Comparison of ENCODE assay signal across 12 cellular contexts in genomic region chr12:94718114-94718513, GRCh38.
A peak's percentile ranks its signal among the peaks of the same experiment; 100 is the strongest.
DNase-seq lines count a peak whose midpoint lies in the region; ATAC-seq, FAIRE-seq and TF ChIP-seq lines count a peak whose summit lies in the region.
"Had no signal": no experiment of that assay in that cellular context is flagged by ENCODE, and none has a peak within 500 bp of the region (broad histone marks: within the 10 kb centered on the region; RNA-seq: fewer than 3 reads in every experiment).

No MANE protein-coding gene starts in this region.

- TF ChIP-seq RAD21 in GM12878 (IDR thresholded peaks at IDR 0.05; ENCODE audit: insufficient read depth, low read depth, low read length): no peak

- no peak overlapping the region for H2AFZ ChIP-seq in GM12878 (ENCODE audit: control insufficient read depth, low read depth, low read length)

- WGBS in GM12878 (ENCODE audit: insufficient coverage, insufficient replicate concordance, low lambda C conversion rate, missing lambda C conversion rate): 100% methylated on average over 1 of the region's 1 CpG

- H3K4me1 ChIP-seq in GM12878 (ENCODE audit: control insufficient read depth, insufficient read depth, low read length): peaks cover 16% of the 10 kb centered on the region
- H3K4me1 ChIP-seq: upper lobe of left lung had no signal

- no peak for TF ChIP-seq CTCF in GM12878 (IDR thresholded peaks at IDR 0.05 in 2 of 3, conservative IDR thresholded peaks at IDR 0.05 in 1 of 3; ENCODE audit: control insufficient read depth in 2 of 3, extremely low read depth in 1 of 3, insufficient read depth in 1 of 3, low read depth in 3 of 3, low read length in 3 of 3)

- H3K4me3 ChIP-seq in GM12878: no peak overlapping the region
- H3K4me3 ChIP-seq: upper lobe of left lung had no signal

- H3K9ac ChIP-seq in GM12878 (ENCODE audit: control insufficient read depth, insufficient read depth, low read length): no peak overlapping the region

- BruUV-seq in GM12878 (replicated peaks; lab: Mats Ljungman, UMichigan): no TSS peak

- peak; percentile 69 for DNase-seq in NCI-H510A treated with DMSO at 0.1 percent for 48 hours (lab: John Stamatoyannopoulos, UW)
- no peak for DNase-seq in NCI-H510A (lab: John Stamatoyannopoulos, UW)
- peak; percentile 68 for DNase-seq in LHCN-M2 (ENCODE audit: low read depth)
- no peak for DNase-seq in GM12878 (ENCODE audit: low read depth, low spot score)
- peak; percentile 73 for DNase-seq in myocyte (ENCODE audit: low read depth)
- no peak for DNase-seq in stimulated activated CD4-positive, alpha-beta T cell treated with anti-CD3 and anti-CD28 coated beads, Interleukin-15, amount 100 ng/mL, for 24 hours
- DNase-seq in stimulated activated CD8-positive, alpha-beta memory T cell treated with anti-CD3 and anti-CD28 coated beads, Interleukin-4, amount 100 ng/mL, for 48 hours: no peak
- DNase-seq: activated CD4-positive, alpha-beta memory T cell treated with anti-CD3 and anti-CD28 coated beads, Interleukin-2, amount 10 ng/mL, durations not matched to agents 7 days and 5 days; COR-L47; hippocampal formation; upper lobe of left lung had no signal

- peak; percentile 62 for ATAC-seq in GM12878
- no peak for ATAC-seq in GM21360 (IDR thresholded peaks at IDR 0.05; ENCODE audit: unreplicated experiment)

- intact Hi-C loops in GM12878 (cut with micrococcal nuclease; ENCODE audit: unreplicated experiment): no loop called here

- TF ChIP-seq EP300 in GM12878 (IDR thresholded peaks at IDR 0.05; ENCODE audit: borderline replicate concordance in 1 of 2, control insufficient read depth in 1 of 2, low read depth in 2 of 2, low read length in 2 of 2): no peak

- no peak for FAIRE-seq in GM12878 (lab: Jason Lieb, UNC)

- POLR2A ChIA-PET in GM12878 (lab: Charles Lee): interaction anchor here (0.7 to 1.9 kb wide), 5 partner anchors 10 to 100 kb away, joined by 3 to 6 read pairs (median 4); no protein-coding TSS in a partner anchor

- 0 out of 4 replicates have a peak, but pooled peaks cover 0 to 5% of the 10 kb centered on the region in 2 experiments for H3K36me3 ChIP-seq in GM12878 (ENCODE audit: control insufficient read depth in 2 of 2, insufficient read depth in 2 of 2, low read length in 1 of 2)
- H3K36me3 ChIP-seq: upper lobe of left lung had no signal

- SMC1A ChIA-PET in GM12878 (lab: Charles Lee; ENCODE audit: uncharacterized antibody, unreplicated experiment): interaction anchor here (0.7 to 5.4 kb wide), 13 partner anchors 12 to 157 kb away, joined by 3 to 37 read pairs (median 5); no protein-coding TSS in a partner anchor

- peak overlapping the region; percentile 56 for H3K27ac ChIP-seq in GM12878 (ENCODE audit: control insufficient read depth, insufficient read depth)
- H3K27ac ChIP-seq: upper lobe of left lung had no signal

- no peak overlapping the region for H3K4me2 ChIP-seq in GM12878 (ENCODE audit: control insufficient read depth, insufficient read depth)

- no peaks in the 10 kb centered on the region for H4K20me1 ChIP-seq in GM12878 (ENCODE audit: control insufficient read depth, insufficient read depth)

- peaks cover 20% of the 10 kb centered on the region for H3K79me2 ChIP-seq in GM12878 (ENCODE audit: control insufficient read depth, insufficient read depth, low read length)

- H3K9me3 ChIP-seq in GM12878 (replicated peaks; ENCODE audit: control insufficient read depth, insufficient read depth, low read length): no peaks in the 10 kb centered on the region
- H3K9me3 ChIP-seq: upper lobe of left lung had no signal

- CTCF ChIA-PET in GM12878 (lab: Yijun Ruan, JAX): interaction anchor here (0.9 to 1.9 kb wide), 6 partner anchors 9 to 157 kb away, joined by 3 to 16 read pairs (median 3); no protein-coding TSS in a partner anchor

- no peaks in the 10 kb centered on the region for H3K27me3 ChIP-seq in GM12878 (replicated peaks in 1 of 2; ENCODE audit: control insufficient read depth in 2 of 2, insufficient read depth in 2 of 2, low read length in 1 of 2)
- H3K27me3 ChIP-seq: upper lobe of left lung had no signal

- RAD21 ChIA-PET in GM12878 (lab: Charles Lee; ENCODE audit: unreplicated experiment): interaction anchor here (1.2 to 3.0 kb wide), 5 partner anchors 11 to 157 kb away, joined by 3 to 10 read pairs (median 5); no protein-coding TSS in a partner anchor

- no peak for TF ChIP-seq POLR2A in GM12878 (IDR thresholded peaks at IDR 0.05; ENCODE audit: low read depth, low read length)

- in situ Hi-C loops in GM12878 (cut with MboI): no loop called here

TF ChIP-seq in GM12878, 131 proteins besides CTCF, POLR2A, EP300 and RAD21:
- peak; percentile 72 to 96 for TF ChIP-seq SRF (IDR thresholded peaks at IDR 0.05; ENCODE audit: low read depth in 2 of 2, low read length in 2 of 2)
- no peak for TF ChIP-seq SREBF1 (IDR thresholded peaks at IDR 0.05; ENCODE audit: low read length)
- no peak for TF ChIP-seq GABPA (IDR thresholded peaks at IDR 0.05; ENCODE audit: low read depth)
- 0 out of 2 replicates have a peak, but pooled peaks have one; percentile 41 for TF ChIP-seq MEF2A (IDR thresholded peaks at IDR 0.05; ENCODE audit: insufficient read depth, low read depth, low read length)

Comparison
In these comparisons a context has a peak if more than half of its experiments do, and no peak if none do; other contexts are left out.
1. DNase-seq: peak in NCI-H510A treated with DMSO at 0.1 percent for 48 hours (single experiment), LHCN-M2 (single experiment) and myocyte (single experiment); none in NCI-H510A (single experiment), GM12878 (single experiment), stimulated activated CD4-positive, alpha-beta T cell treated with anti-CD3 and anti-CD28 coated beads, Interleukin-15, amount 100 ng/mL, for 24 hours (single experiment) and stimulated activated CD8-positive, alpha-beta memory T cell treated with anti-CD3 and anti-CD28 coated beads, Interleukin-4, amount 100 ng/mL, for 48 hours (single experiment).